ENCODE assay signal across 8 cellular contexts in genomic region chr20:59087829-59088433, GRCh38. TPM values are rescaled to one million over a fixed set of nuclear protein-coding genes. Genes with fewer than 3 reads are reported as not detected.
DNase-seq lines count a peak whose midpoint lies in the region; ATAC-seq and TF ChIP-seq lines count a peak whose summit lies in the region.

No MANE protein-coding gene starts in this region.

- H3K4me1 Mint-ChIP-seq in T-helper 2 cell treated with Interferon-gamma antibody and Interleukin-4, amounts not matched to agents 5 μg/mL and 100 μg/mL, for 36 hours (ENCODE audit: low read depth) = no peaks in the 10 kb centered on the region

- peak; percentile 89 for TF ChIP-seq CTCF in GM12873 (IDR thresholded peaks at IDR 0.05; ENCODE audit: insufficient read depth, low read depth, low read length, missing control alignments)

- H3K4me3 Mint-ChIP-seq in T-helper 2 cell treated with Interferon-gamma antibody and Interleukin-4, amounts not matched to agents 5 μg/mL and 100 μg/mL, for 36 hours = no peak overlapping the region

- H3K9me3 Mint-ChIP-seq in T-helper 2 cell treated with Interferon-gamma antibody and Interleukin-4, amounts not matched to agents 5 μg/mL and 100 μg/mL, for 36 hours = no peaks in the 10 kb centered on the region

- intact Hi-C loops in left ventricle myocardium superior (cut with micrococcal nuclease) (no loop called here), sciatic nerve (cut with DNase I) (loop anchor here (5.0 kb wide), 1 partner anchor 134 kb away; no protein-coding TSS in a partner anchor)

- peak; percentile 80 for ATAC-seq in left ventricle myocardium superior
- peak; percentile 81 for ATAC-seq in sciatic nerve
- no peak for ATAC-seq in GM18498 (IDR thresholded peaks at IDR 0.05; ENCODE audit: unreplicated experiment)
- no peak for ATAC-seq in HG03439 (IDR thresholded peaks at IDR 0.05; ENCODE audit: unreplicated experiment)

- H3K27me3 Mint-ChIP-seq in T-helper 2 cell treated with Interferon-gamma antibody and Interleukin-4, amounts not matched to agents 5 μg/mL and 100 μg/mL, for 36 hours (ENCODE audit: low read depth) = peaks cover 36% of the 10 kb centered on the region

- DNase-seq in NCI-H146 (lab: John Stamatoyannopoulos, UW) (peak; percentile 68), amniotic stem cell (lab: John Stamatoyannopoulos, UW) (peak; percentile 57), left ventricle myocardium superior (peak; percentile 91), sciatic nerve (ENCODE audit: low spot score) (peak; percentile 87)
- DNase-seq in T-helper 2 cell treated with Interferon-gamma antibody and Interleukin-4, amounts not matched to agents 5 μg/mL and 100 μg/mL, for 36 hours (ENCODE audit: low spot score) = peak; percentile 66

- no peaks in the 10 kb centered on the region for H3K36me3 Mint-ChIP-seq in T-helper 2 cell treated with Interferon-gamma antibody and Interleukin-4, amounts not matched to agents 5 μg/mL and 100 μg/mL, for 36 hours (ENCODE audit: low read depth)

- no peak overlapping the region for H3K27ac Mint-ChIP-seq in T-helper 2 cell treated with Interferon-gamma antibody and Interleukin-4, amounts not matched to agents 5 μg/mL and 100 μg/mL, for 36 hours

RNA-seq across cellular contexts. Expression of gene PRELID3B, which starts 45.3 kb away (rescaled TPM):
- total RNA-seq in left ventricle myocardium superior = 50.1 TPM
- total RNA-seq in sciatic nerve = 30.5 TPM

RNA-seq across cellular contexts. Expression of gene ATP5F1E, which starts 55.8 kb away (rescaled TPM):
- total RNA-seq in left ventricle myocardium superior = 128 TPM
- 38.4 TPM for total RNA-seq in sciatic nerve

Comparison
In these comparisons a context has a peak if more than half of its experiments do, and no peak if none do; other contexts are left out.
1. ATAC-seq: peak in left ventricle myocardium superior (single experiment) and sciatic nerve (single experiment); none in GM18498 (single experiment) and HG03439 (single experiment).
2. Peak in every context shown above with its lines, with median percentiles within 50 percentile points of each other: DNase-seq.